17 cellular contexts compared by ENCODE assay signal in genomic region chr10:127090135-127090534, GRCh38.
DNase-seq lines count a peak whose midpoint lies in the region; ATAC-seq and TF ChIP-seq lines count a peak whose summit lies in the region.
"Had no signal": no experiment of that assay in that cellular context is flagged by ENCODE, and none has a peak within 500 bp of the region (broad histone marks: within the 10 kb centered on the region; RNA-seq: fewer than 3 reads in every experiment).

No MANE protein-coding gene starts in this region.

- H2BK5ac ChIP-seq in neuronal stem cell (ENCODE audit: low read length): no peak overlapping the region

- intact Hi-C loops in body of pancreas (cut with DNase I) (no loop called here), psoas muscle (cut with DNase I) (no loop called here)

- H4K91ac ChIP-seq in neuronal stem cell (ENCODE audit: low read depth, low read length, poor library complexity): peak overlapping the region; percentile 77

- peaks cover 9% of the 10 kb centered on the region for H3K4me1 ChIP-seq in body of pancreas
- peaks cover 0 to 4% of the 10 kb centered on the region in 2 donors for H3K4me1 ChIP-seq in neuronal stem cell (ENCODE audit: control insufficient read depth in 2 of 2, insufficient read depth in 1 of 2, low read depth in 1 of 2, low read length in 2 of 2)
- H3K4me1 ChIP-seq in psoas muscle: no peaks in the 10 kb centered on the region

- no peaks in the 10 kb centered on the region for H3K27me3 ChIP-seq in body of pancreas
- H3K27me3 ChIP-seq in neuronal stem cell (ENCODE audit: control insufficient read depth in 3 of 3, insufficient read depth in 3 of 3, low read depth in 1 of 3, low read length in 3 of 3): no peaks in the 10 kb centered on the region
- H3K27me3 ChIP-seq in psoas muscle (ENCODE audit: insufficient read depth in 3 of 3, low read length in 2 of 3): no peaks in the 10 kb centered on the region

- H3K27ac ChIP-seq in body of pancreas (no peak overlapping the region), neuronal stem cell (replicated peaks; ENCODE audit: low read length) (no peak overlapping the region), psoas muscle (no peak overlapping the region)

- H3K4ac ChIP-seq in neuronal stem cell (ENCODE audit: low read length): no peak overlapping the region

- H3K18ac ChIP-seq in neuronal stem cell (ENCODE audit: low read length): no peak overlapping the region

- CTCF ChIA-PET in HEK293T (lab: Yijun Ruan, JAX): no interaction called here

- H3K4me3 ChIP-seq in body of pancreas: no peak overlapping the region
- no peak overlapping the region for H3K4me3 ChIP-seq in neuronal stem cell (ENCODE audit: low read length in 2 of 2)
- no peak overlapping the region for H3K4me3 ChIP-seq in psoas muscle

- no peak overlapping the region for H3K23ac ChIP-seq in neuronal stem cell (ENCODE audit: low read depth, low read length, poor library complexity)

- POLR2A ChIA-PET in HEK293T (lab: Yijun Ruan, JAX): no interaction called here

- H3K4me2 ChIP-seq in neuronal stem cell (ENCODE audit: insufficient read depth, low read length, poor library complexity, severe bottlenecking): no peak overlapping the region

- H2AFZ ChIP-seq in neuronal stem cell (ENCODE audit: low read length): no peak overlapping the region

- H4K8ac ChIP-seq in neuronal stem cell (ENCODE audit: low read depth, low read length): no peak overlapping the region

- no peak for TF ChIP-seq CTCF in body of pancreas (IDR thresholded peaks at IDR 0.05)
- TF ChIP-seq CTCF in psoas muscle (IDR thresholded peaks at IDR 0.05): no peak

- WGBS in body of pancreas, 2 donors: 30 to 48% methylated on average over 8 of the region's 8 CpGs
- no CpG with 5 or more reads among the region's 8 CpGs for WGBS in neuronal stem cell (ENCODE audit: extremely low coverage in 2 of 2, insufficient read length in 2 of 2, insufficient replicate concordance in 1 of 2), 2 donors
- WGBS in psoas muscle, 3 donors: 89 to 96% (median 91%) methylated on average over 8 of the region's 8 CpGs

- peaks cover 2% of the 10 kb centered on the region for H3K79me1 ChIP-seq in neuronal stem cell (ENCODE audit: low read depth, low read length)

- peak; percentile 85 for ATAC-seq in body of pancreas
- ATAC-seq in psoas muscle: no peak
- ATAC-seq in GM19324 (IDR thresholded peaks at IDR 0.05; ENCODE audit: low FRiP score, unreplicated experiment): no peak

- no peak overlapping the region for H2BK15ac ChIP-seq in neuronal stem cell (ENCODE audit: low read length)

- DNase-seq in DMS153 (lab: John Stamatoyannopoulos, UW) (peak; percentile 65), HT1080 (ENCODE audit: low read depth) (peak; percentile 3), body of pancreas (peak; percentile 53 to 76 (median 68)), neuronal stem cell (ENCODE audit: low spot score) (no peak), HEK293T (ENCODE audit: extremely low spot score) (no peak), psoas muscle (no peak)
- DNase-seq: ACHN, AML-193, COR-L47, DMS79 treated with DMSO at 0.1 percent for 48 hours, GOT3, HFFc6, NCI-H1417, NCI-H2029 treated with DMSO at 0.1 percent for 48 hours, NCI-H510A treated with DMSO at 0.1 percent for 48 hours, RPMI8226 had no signal

- H2AK5ac ChIP-seq in neuronal stem cell (ENCODE audit: low read depth, low read length): no peak overlapping the region

- H3K36me3 ChIP-seq in body of pancreas (replicated peaks in 1 of 2; ENCODE audit: insufficient read depth in 1 of 2, low read depth in 2 of 2) (no peaks in the 10 kb centered on the region), neuronal stem cell (replicated peaks in 1 of 2; ENCODE audit: control insufficient read depth in 2 of 2, insufficient read depth in 2 of 2, low read length in 2 of 2) (peaks cover 3 to 27% of the 10 kb centered on the region in 2 donors), psoas muscle (ENCODE audit: insufficient read depth in 1 of 2, low read depth in 1 of 2) (no peaks in the 10 kb centered on the region)

- no peak overlapping the region for H2BK12ac ChIP-seq in neuronal stem cell (ENCODE audit: low read length)

- H3K9ac ChIP-seq in neuronal stem cell (ENCODE audit: low read depth, low read length, poor library complexity): no peak overlapping the region

- no peak overlapping the region for H3K14ac ChIP-seq in neuronal stem cell (ENCODE audit: low read length)

- H2BK120ac ChIP-seq in neuronal stem cell (ENCODE audit: low read depth, low read length): no peak overlapping the region

- TF ChIP-seq POLR2A in body of pancreas (IDR thresholded peaks at IDR 0.05): no peak

- H3K9me3 ChIP-seq in body of pancreas (no peaks in the 10 kb centered on the region), neuronal stem cell (replicated peaks in 1 of 2; ENCODE audit: control insufficient read depth in 2 of 2, insufficient read depth in 1 of 2, low read depth in 1 of 2, low read length in 2 of 2) (peaks cover 0 to 4% of the 10 kb centered on the region in 2 donors), psoas muscle (no peaks in the 10 kb centered on the region)

TF ChIP-seq in HEK293T, 16 proteins besides CTCF, POLR2A, EP300 and RAD21:
- TF ChIP-seq ARNT (IDR thresholded peaks at IDR 0.05) (no peak), FOXK2 (IDR thresholded peaks at IDR 0.05) (no peak), ZNF384 (IDR thresholded peaks at IDR 0.05) (no peak), L3MBTL2 (conservative IDR thresholded peaks at IDR 0.05) (no peak), BHLHE40 (IDR thresholded peaks at IDR 0.05; ENCODE audit: borderline replicate concordance) (no peak), HDGF (IDR thresholded peaks at IDR 0.05; ENCODE audit: borderline replicate concordance) (no peak), TARDBP (IDR thresholded peaks at IDR 0.05) (no peak), LEF1 (IDR thresholded peaks at IDR 0.05; ENCODE audit: borderline replicate concordance) (no peak), PKNOX1 (IDR thresholded peaks at IDR 0.05) (no peak), ELF4 (IDR thresholded peaks at IDR 0.05) (no peak)

Comparison
In these comparisons a context has a peak if more than half of its experiments do, and no peak if none do; other contexts are left out.
1. DNase-seq: peak in DMS153 (single experiment), HT1080 (single experiment) and body of pancreas (4 of 4); none in neuronal stem cell (single experiment), HEK293T (single experiment) and psoas muscle (0 of 2).